Comparison of ENCODE assay signal across 8 cellular contexts in the genomic region with DNA sequence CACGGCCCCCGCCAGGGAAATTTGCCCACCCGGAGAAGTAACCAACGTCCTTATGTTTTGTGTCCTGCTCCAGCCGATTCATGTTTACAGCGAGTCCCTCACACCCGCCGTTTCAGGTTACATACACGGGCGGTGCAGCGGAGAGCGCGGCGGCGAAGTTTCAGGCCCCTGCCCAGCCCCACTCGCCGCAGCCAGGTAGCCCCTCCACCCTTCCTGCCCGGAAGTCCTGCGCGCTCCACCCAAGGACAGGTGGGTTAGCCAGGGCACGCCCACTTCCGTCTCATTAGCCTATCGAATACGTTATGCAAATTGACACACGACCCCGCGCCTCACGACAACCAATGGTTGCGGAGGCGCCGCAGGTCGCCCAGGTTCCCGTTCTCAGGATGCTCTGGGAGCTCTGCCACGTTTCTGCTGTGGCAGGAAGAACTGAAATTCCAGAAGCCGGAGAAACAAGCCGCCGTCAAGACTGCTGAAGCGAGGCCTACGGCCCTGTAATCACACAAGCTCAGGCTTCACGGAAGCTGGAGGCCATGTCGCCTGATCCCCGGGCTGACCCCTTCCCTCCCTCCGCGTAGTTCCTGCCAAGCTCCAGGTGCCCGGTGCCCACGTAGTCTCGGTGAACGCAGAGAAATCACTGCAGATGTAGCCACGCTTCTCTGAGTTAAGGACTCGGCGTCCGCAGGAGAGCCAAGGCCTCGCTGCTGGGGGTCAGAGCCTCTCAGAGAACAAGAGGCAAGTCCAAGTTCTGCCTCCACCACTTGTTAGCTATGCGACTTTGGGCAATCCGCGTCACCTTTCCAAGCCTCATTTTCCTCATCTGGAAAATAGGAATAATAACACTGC. TPM values are rescaled to one million over a fixed set of nuclear protein-coding genes. Genes with fewer than 3 reads are reported as not detected.
DNase-seq lines count a peak whose midpoint lies in the region; ATAC-seq and TF ChIP-seq lines count a peak whose summit lies in the region.

No MANE protein-coding gene starts in this region.

- WGBS in liver = 14% methylated on average over 56 of the region's 56 CpGs

- peak overlapping the region in 1 of 2 donors; percentile 60 for H3K9ac ChIP-seq in liver (ENCODE audit: low read depth in 1 of 2, low read length in 2 of 2)

- H3K36me3 ChIP-seq in liver (ENCODE audit: control insufficient read depth in 4 of 4, insufficient read depth in 3 of 4, low read depth in 1 of 4, low read length in 3 of 4) (no peaks in the 10 kb centered on the region), WERI-Rb-1 (no peaks in the 10 kb centered on the region)

- DNase-seq in Calu3 (peak; percentile 97), NCI-H1105 treated with DMSO at 0.1 percent for 48 hours (lab: John Stamatoyannopoulos, UW) (peak; percentile 97), coronary artery (ENCODE audit: low spot score) (no peak), WERI-Rb-1 (no peak)
- DNase-seq in activated CD4-positive, alpha-beta T cell treated with anti-CD3 and anti-CD28 coated beads for 4 hours = peak; percentile 61 to 65
- DNase-seq in stimulated activated CD4-positive, alpha-beta T cell treated with anti-CD3 and anti-CD28 coated beads, Interleukin-4, amount 100 ng/mL, for 24 hours = peak; percentile 65

- H3K27ac Mint-ChIP-seq in Calu3 (ENCODE audit: unreplicated experiment) = peak overlapping the region; percentile 94

- ATAC-seq in GM18868 (IDR thresholded peaks at IDR 0.05; ENCODE audit: unreplicated experiment) = no peak

- H3K4me1 ChIP-seq in liver (ENCODE audit: control insufficient read depth in 4 of 4, insufficient read depth in 4 of 4, low read length in 3 of 4) = peaks cover 0 to 9% (median 5%) of the 10 kb centered on the region in 4 donors

- H3K36me3 Mint-ChIP-seq in Calu3 (ENCODE audit: insufficient read depth, unreplicated experiment) = peaks cover 14% of the 10 kb centered on the region

- H3K9me3 Mint-ChIP-seq in Calu3 (ENCODE audit: low read depth, unreplicated experiment) = no peaks in the 10 kb centered on the region

- H3K27me3 ChIP-seq in liver (ENCODE audit: control insufficient read depth in 4 of 4, insufficient read depth in 4 of 4, low read length in 3 of 4) (no peaks in the 10 kb centered on the region), WERI-Rb-1 (ENCODE audit: insufficient read depth, low read depth, severe bottlenecking) (no peaks in the 10 kb centered on the region)

- peaks cover 28% of the 10 kb centered on the region for H3K4me1 Mint-ChIP-seq in Calu3 (ENCODE audit: low read depth, unreplicated experiment)

- peak overlapping the region; percentile 54 for H3K4me3 ChIP-seq in coronary artery
- H3K4me3 ChIP-seq in liver (ENCODE audit: low read depth in 1 of 3, low read length in 3 of 3) = peak overlapping the region; percentile 45 to 68 (median 62)
- H3K4me3 ChIP-seq in WERI-Rb-1 (ENCODE audit: low read depth, low read length) = no peak overlapping the region

- TF ChIP-seq CTCF in Calu3 (IDR thresholded peaks at IDR 0.05; ENCODE audit: unreplicated experiment) (peak; percentile 65), coronary artery (IDR thresholded peaks at IDR 0.05) (no peak), liver (IDR thresholded peaks at IDR 0.05; ENCODE audit: low read depth, low read length, missing input control) (no peak), WERI-Rb-1 (IDR thresholded peaks at IDR 0.05; ENCODE audit: low read depth, low read length) (no peak)

- peak in 1 of 2 donors; percentile 36 for TF ChIP-seq RAD21 in liver (IDR thresholded peaks at IDR 0.05)

- BruUV-seq in Calu3 (replicated peaks; lab: Mats Ljungman, UMichigan) = TSS peak; percentile 99

- H3K9me3 ChIP-seq in liver (ENCODE audit: control insufficient read depth in 4 of 4, low read length in 3 of 4) (no peaks in the 10 kb centered on the region), WERI-Rb-1 (ENCODE audit: severe bottlenecking) (no peaks in the 10 kb centered on the region)

- no peaks in the 10 kb centered on the region for H3K27me3 Mint-ChIP-seq in Calu3 (ENCODE audit: unreplicated experiment)

- CTCF ChIA-PET in Calu3 (lab: Charles Lee) = interaction anchor here (0.6 to 1.1 kb wide), 6 partner anchors 8 to 67 kb away, joined by 3 to 5 read pairs (median 4); no protein-coding TSS in a partner anchor

- intact Hi-C loops in Calu3 (cut with micrococcal nuclease; ENCODE audit: unreplicated experiment) = no loop called here

- H3K27ac ChIP-seq in coronary artery (peak overlapping the region in 1 of 2 donors; percentile 55), liver (ENCODE audit: low read depth in 1 of 2, low read length in 2 of 2) (peak overlapping the region; percentile 39 to 82), WERI-Rb-1 (no peak overlapping the region)

- H3K4me3 Mint-ChIP-seq in Calu3 (ENCODE audit: low read depth, unreplicated experiment) = peak overlapping the region; percentile 85

TF ChIP-seq in liver, 16 proteins besides CTCF, POLR2A, EP300 and RAD21:
- TF ChIP-seq, protein P1, sequence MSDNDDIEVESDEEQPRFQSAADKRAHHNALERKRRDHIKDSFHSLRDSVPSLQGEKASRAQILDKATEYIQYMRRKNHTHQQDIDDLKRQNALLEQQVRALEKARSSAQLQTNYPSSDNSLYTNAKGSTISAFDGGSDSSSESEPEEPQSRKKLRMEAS (IDR thresholded peaks at IDR 0.05) = peak; percentile 62
- peak; percentile 57 to 87 for TF ChIP-seq GABPA (IDR thresholded peaks at IDR 0.05 in 1 of 2, conservative IDR thresholded peaks at IDR 0.05 in 1 of 2)
- TF ChIP-seq FOXA1 (IDR thresholded peaks at IDR 0.05) = no peak
- TF ChIP-seq SP1 (IDR thresholded peaks at IDR 0.05) = peak; percentile 55
- peak; percentile 69 for TF ChIP-seq NR2F2 (IDR thresholded peaks at IDR 0.05)
- TF ChIP-seq JUND (IDR thresholded peaks at IDR 0.05) = no peak
- TF ChIP-seq EGR1 (IDR thresholded peaks at IDR 0.05; ENCODE audit: low read depth in 2 of 2) = no peak
- TF ChIP-seq RXRA (IDR thresholded peaks at IDR 0.05) = peak; percentile 53
- no peak for TF ChIP-seq TAF1 (conservative IDR thresholded peaks at IDR 0.05)
- no peak for TF ChIP-seq FOXA2 (IDR thresholded peaks at IDR 0.05)
- TF ChIP-seq HNF4G (IDR thresholded peaks at IDR 0.05) = no peak
- TF ChIP-seq, protein P2, sequence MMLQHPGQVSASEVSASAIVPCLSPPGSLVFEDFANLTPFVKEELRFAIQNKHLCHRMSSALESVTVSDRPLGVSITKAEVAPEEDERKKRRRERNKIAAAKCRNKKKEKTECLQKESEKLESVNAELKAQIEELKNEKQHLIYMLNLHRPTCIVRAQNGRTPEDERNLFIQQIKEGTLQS (IDR thresholded peaks at IDR 0.05) = no peak
- TF ChIP-seq HNF4A (conservative IDR thresholded peaks at IDR 0.05) = peak in 1 of 2 donors; percentile 16
- TF ChIP-seq, protein P3, sequence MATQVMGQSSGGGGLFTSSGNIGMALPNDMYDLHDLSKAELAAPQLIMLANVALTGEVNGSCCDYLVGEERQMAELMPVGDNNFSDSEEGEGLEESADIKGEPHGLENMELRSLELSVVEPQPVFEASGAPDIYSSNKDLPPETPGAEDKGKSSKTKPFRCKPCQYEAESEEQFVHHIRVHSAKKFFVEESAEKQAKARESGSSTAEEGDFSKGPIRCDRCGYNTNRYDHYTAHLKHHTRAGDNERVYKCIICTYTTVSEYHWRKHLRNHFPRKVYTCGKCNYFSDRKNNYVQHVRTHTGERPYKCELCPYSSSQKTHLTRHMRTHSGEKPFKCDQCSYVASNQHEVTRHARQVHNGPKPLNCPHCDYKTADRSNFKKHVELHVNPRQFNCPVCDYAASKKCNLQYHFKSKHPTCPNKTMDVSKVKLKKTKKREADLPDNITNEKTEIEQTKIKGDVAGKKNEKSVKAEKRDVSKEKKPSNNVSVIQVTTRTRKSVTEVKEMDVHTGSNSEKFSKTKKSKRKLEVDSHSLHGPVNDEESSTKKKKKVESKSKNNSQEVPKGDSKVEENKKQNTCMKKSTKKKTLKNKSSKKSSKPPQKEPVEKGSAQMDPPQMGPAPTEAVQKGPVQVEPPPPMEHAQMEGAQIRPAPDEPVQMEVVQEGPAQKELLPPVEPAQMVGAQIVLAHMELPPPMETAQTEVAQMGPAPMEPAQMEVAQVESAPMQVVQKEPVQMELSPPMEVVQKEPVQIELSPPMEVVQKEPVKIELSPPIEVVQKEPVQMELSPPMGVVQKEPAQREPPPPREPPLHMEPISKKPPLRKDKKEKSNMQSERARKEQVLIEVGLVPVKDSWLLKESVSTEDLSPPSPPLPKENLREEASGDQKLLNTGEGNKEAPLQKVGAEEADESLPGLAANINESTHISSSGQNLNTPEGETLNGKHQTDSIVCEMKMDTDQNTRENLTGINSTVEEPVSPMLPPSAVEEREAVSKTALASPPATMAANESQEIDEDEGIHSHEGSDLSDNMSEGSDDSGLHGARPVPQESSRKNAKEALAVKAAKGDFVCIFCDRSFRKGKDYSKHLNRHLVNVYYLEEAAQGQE (IDR thresholded peaks at IDR 0.05) = peak; percentile 69
- no peak for TF ChIP-seq ZBTB33 (IDR thresholded peaks at IDR 0.05)
- peak; percentile 67 for TF ChIP-seq YY1 (IDR thresholded peaks at IDR 0.05)

RNA-seq across cellular contexts. Expression of gene MYH9, which starts 22.4 kb away (rescaled TPM):
- total RNA-seq in Calu3 (2022) = 526 and 606 TPM in 2 replicates
- 100 to 1,000 TPM; 123 to 150 TPM for total RNA-seq in liver
- polyA plus RNA-seq in liver = 10 to 100 TPM; 32.3 to 74.1 TPM

Comparison
In these comparisons a context has a peak if more than half of its experiments do, and no peak if none do; other contexts are left out.
1. DNase-seq: peak in Calu3 (single experiment), NCI-H1105 treated with DMSO at 0.1 percent for 48 hours (single experiment), activated CD4-positive, alpha-beta T cell treated with anti-CD3 and anti-CD28 coated beads for 4 hours (2 of 2) and stimulated activated CD4-positive, alpha-beta T cell treated with anti-CD3 and anti-CD28 coated beads, Interleukin-4, amount 100 ng/mL, for 24 hours (single experiment); none in coronary artery (single experiment) and WERI-Rb-1 (single experiment).